Comparison of ENCODE assay signal across 1 cellular context in the genomic region with DNA sequence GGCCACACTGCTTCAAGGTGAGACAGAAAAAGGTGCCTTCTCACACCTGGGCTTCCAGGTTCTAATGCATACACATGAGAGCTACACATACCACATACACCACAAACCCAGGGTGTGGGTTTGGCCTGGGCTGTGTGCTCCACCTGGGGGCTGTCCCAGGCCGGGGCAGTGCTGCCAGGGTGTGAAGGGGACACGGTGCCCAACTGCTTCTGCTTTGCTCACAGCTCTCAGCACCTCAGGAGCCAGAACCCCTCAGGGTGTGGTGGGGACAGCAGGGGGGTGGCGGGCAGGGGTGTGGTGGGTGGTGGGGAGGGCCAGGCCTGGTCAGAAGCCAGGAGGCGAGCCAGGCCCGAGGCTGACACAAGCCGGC.
TF ChIP-seq lines count a peak whose summit lies in the region.

No MANE protein-coding gene starts in this region.

TF ChIP-seq in GM12878, 131 proteins besides CTCF, POLR2A, EP300 and RAD21:
- TF ChIP-seq, protein P1, sequence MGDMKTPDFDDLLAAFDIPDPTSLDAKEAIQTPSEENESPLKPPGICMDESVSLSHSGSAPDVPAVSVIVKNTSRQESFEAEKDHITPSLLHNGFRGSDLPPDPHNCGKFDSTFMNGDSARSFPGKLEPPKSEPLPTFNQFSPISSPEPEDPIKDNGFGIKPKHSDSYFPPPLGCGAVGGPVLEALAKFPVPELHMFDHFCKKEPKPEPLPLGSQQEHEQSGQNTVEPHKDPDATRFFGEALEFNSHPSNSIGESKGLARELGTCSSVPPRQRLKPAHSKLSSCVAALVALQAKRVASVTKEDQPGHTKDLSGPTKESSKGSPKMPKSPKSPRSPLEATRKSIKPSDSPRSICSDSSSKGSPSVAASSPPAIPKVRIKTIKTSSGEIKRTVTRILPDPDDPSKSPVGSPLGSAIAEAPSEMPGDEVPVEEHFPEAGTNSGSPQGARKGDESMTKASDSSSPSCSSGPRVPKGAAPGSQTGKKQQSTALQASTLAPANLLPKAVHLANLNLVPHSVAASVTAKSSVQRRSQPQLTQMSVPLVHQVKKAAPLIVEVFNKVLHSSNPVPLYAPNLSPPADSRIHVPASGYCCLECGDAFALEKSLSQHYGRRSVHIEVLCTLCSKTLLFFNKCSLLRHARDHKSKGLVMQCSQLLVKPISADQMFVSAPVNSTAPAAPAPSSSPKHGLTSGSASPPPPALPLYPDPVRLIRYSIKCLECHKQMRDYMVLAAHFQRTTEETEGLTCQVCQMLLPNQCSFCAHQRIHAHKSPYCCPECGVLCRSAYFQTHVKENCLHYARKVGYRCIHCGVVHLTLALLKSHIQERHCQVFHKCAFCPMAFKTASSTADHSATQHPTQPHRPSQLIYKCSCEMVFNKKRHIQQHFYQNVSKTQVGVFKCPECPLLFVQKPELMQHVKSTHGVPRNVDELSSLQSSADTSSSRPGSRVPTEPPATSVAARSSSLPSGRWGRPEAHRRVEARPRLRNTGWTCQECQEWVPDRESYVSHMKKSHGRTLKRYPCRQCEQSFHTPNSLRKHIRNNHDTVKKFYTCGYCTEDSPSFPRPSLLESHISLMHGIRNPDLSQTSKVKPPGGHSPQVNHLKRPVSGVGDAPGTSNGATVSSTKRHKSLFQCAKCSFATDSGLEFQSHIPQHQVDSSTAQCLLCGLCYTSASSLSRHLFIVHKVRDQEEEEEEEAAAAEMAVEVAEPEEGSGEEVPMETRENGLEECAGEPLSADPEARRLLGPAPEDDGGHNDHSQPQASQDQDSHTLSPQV (IDR thresholded peaks at IDR 0.05) = no peak
- TF ChIP-seq ETV6 (conservative IDR thresholded peaks at IDR 0.05 in 1 of 2, IDR thresholded peaks at IDR 0.05 in 1 of 2; ENCODE audit: borderline replicate concordance in 1 of 2, low read depth in 1 of 2) (no peak), SIN3A (IDR thresholded peaks at IDR 0.05; ENCODE audit: low read depth, low read length) (no peak), BRCA1 (IDR thresholded peaks at IDR 0.05; ENCODE audit: low read depth, low read length) (no peak)
- TF ChIP-seq, protein P2, sequence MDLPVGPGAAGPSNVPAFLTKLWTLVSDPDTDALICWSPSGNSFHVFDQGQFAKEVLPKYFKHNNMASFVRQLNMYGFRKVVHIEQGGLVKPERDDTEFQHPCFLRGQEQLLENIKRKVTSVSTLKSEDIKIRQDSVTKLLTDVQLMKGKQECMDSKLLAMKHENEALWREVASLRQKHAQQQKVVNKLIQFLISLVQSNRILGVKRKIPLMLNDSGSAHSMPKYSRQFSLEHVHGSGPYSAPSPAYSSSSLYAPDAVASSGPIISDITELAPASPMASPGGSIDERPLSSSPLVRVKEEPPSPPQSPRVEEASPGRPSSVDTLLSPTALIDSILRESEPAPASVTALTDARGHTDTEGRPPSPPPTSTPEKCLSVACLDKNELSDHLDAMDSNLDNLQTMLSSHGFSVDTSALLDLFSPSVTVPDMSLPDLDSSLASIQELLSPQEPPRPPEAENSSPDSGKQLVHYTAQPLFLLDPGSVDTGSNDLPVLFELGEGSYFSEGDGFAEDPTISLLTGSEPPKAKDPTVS (IDR thresholded peaks at IDR 0.05; ENCODE audit: low read depth, low read length) = no peak
